25 cellular contexts compared by ENCODE assay signal in genomic region chr4:159906051-159906450, GRCh38.
"Had no signal": no experiment of that assay in that cellular context is flagged by ENCODE, and none has a peak within 500 bp of the region (broad histone marks: within the 10 kb centered on the region; RNA-seq: fewer than 3 reads in every experiment).

No MANE protein-coding gene starts in this region.

- H3K9me3 ChIP-seq: colonic mucosa, esophagus muscularis mucosa, gastrocnemius medialis had no signal

- H3K27ac Mint-ChIP-seq: dendritic cell treated with granulocyte-macrophage colony-stimulating factor and Interleukin-4, amounts not matched to agents 40 ng/mL and 50 ng/mL, for 4 days; effector memory CD8-positive, alpha-beta T cell; endodermal cell had no signal

- H3K27me3 ChIP-seq: colonic mucosa, esophagus muscularis mucosa, esophagus squamous epithelium, foreskin keratinocyte, gastrocnemius medialis, gastroesophageal sphincter, heart left ventricle, heart right ventricle had no signal

- H3K27ac ChIP-seq: colonic mucosa, coronary artery, dorsolateral prefrontal cortex, epithelial cell of prostate, esophagus muscularis mucosa, esophagus squamous epithelium, foreskin keratinocyte, gastrocnemius medialis, gastroesophageal sphincter, heart left ventricle, heart right ventricle had no signal

- H3K4me1 ChIP-seq: colonic mucosa, esophagus muscularis mucosa, esophagus squamous epithelium, foreskin keratinocyte, gastrocnemius medialis, gastroesophageal sphincter, heart left ventricle, heart right ventricle had no signal

- DNase-seq: colonic mucosa; cortex of kidney; dermis blood vessel endothelial cell; dorsolateral prefrontal cortex; effector CD4-positive, alpha-beta T cell; effector CD8-positive, alpha-beta T cell; effector memory CD4-positive, alpha-beta T cell; effector memory CD8-positive, alpha-beta T cell; endodermal cell; erythroblast; esophagus squamous epithelium; foreskin fibroblast; foreskin keratinocyte; foreskin melanocyte; gastrocnemius medialis; glutamatergic neuron; head of caudate nucleus; heart left ventricle; heart right ventricle had no signal

- H3K27me3 Mint-ChIP-seq: dendritic cell treated with granulocyte-macrophage colony-stimulating factor and Interleukin-4, amounts not matched to agents 40 ng/mL and 50 ng/mL, for 4 days; effector memory CD8-positive, alpha-beta T cell had no signal

- H3K4me3 Mint-ChIP-seq: dendritic cell treated with granulocyte-macrophage colony-stimulating factor and Interleukin-4, amounts not matched to agents 40 ng/mL and 50 ng/mL, for 4 days; effector memory CD8-positive, alpha-beta T cell; endodermal cell had no signal

- H3K4me3 ChIP-seq: colonic mucosa, coronary artery, dorsolateral prefrontal cortex, esophagus muscularis mucosa, esophagus squamous epithelium, gastrocnemius medialis, gastroesophageal sphincter, heart left ventricle, heart right ventricle had no signal

- ATAC-seq: effector memory CD8-positive, alpha-beta T cell; esophagus mucosa; foreskin keratinocyte; gastrocnemius medialis; gastroesophageal sphincter; heart left ventricle; heart right ventricle had no signal

- H3K36me3 ChIP-seq: colonic mucosa, esophagus muscularis mucosa, esophagus squamous epithelium, gastrocnemius medialis, gastroesophageal sphincter, heart left ventricle, heart right ventricle had no signal

- H3K9me3 Mint-ChIP-seq: dendritic cell treated with granulocyte-macrophage colony-stimulating factor and Interleukin-4, amounts not matched to agents 40 ng/mL and 50 ng/mL, for 4 days; endodermal cell had no signal
